ENCODE assay signal across 25 cellular contexts in the genomic region with DNA sequence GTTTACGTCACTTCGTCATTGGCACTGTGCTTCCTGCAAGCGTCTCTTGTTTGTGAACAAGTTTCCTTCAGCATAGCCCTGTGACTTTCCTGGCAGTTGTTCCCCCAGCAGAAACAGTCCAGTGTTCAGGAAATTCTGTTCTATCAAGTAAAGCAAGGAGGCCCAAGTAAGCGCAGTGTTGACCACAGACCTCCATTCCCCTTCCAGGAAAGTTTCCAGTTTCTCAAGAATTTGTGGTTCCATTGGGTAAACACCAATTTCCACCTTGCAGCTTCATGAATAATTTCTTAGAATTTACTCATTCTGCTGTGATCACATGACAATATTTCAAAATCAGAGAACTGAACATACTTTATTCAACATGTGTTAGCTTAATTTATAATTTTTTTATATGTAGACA.
"Had no signal": no experiment of that assay in that cellular context is flagged by ENCODE, and none has a peak within 500 bp of the region (broad histone marks: within the 10 kb centered on the region; RNA-seq: fewer than 3 reads in every experiment).

No MANE protein-coding gene starts in this region.

- H3K27me3 Mint-ChIP-seq: progenitor cell of endocrine pancreas had no signal

- H3K27me3 ChIP-seq: sigmoid colon, testis, tibial artery had no signal

- H3K4me1 Mint-ChIP-seq: naive B cell; neural crest cell; stimulated activated effector memory CD8-positive, alpha-beta T cell treated with anti-CD3 and anti-CD28 coated beads, Interleukin-12 subunit alpha, Interleukin-12 subunit beta, amount 100 ng/mL, for 72 hours had no signal

- H3K27ac ChIP-seq: dorsolateral prefrontal cortex, gastrocnemius medialis, neutrophil, parathyroid adenoma, sigmoid colon, testis, tibial artery had no signal

- ATAC-seq: gastrocnemius medialis; left ventricle myocardium superior; mucosa of descending colon; right cardiac atrium; stimulated activated effector memory CD8-positive, alpha-beta T cell treated with anti-CD3 and anti-CD28 coated beads, Interleukin-12 subunit alpha, Interleukin-12 subunit beta, amount 100 ng/mL, for 72 hours; stimulated activated naive CD8-positive, alpha-beta T cell treated with anti-CD3 and anti-CD28 coated beads, Interleukin-15, Interleukin-2, amounts not matched to agents 100 U/mL and 50 U/mL, for 24 hours had no signal

- H3K9me3 Mint-ChIP-seq: natural killer cell treated with Interleukin-12 subunit alpha and Interleukin-12 subunit beta and Interleukin-15 and Interleukin-18, amount 100 ng/mL, for 72 hours; stimulated activated effector memory CD8-positive, alpha-beta T cell treated with anti-CD3 and anti-CD28 coated beads, Interleukin-12 subunit alpha, Interleukin-12 subunit beta, amount 100 ng/mL, for 72 hours had no signal

- H3K4me3 Mint-ChIP-seq: mesothelial cell of epicardium; naive B cell; natural killer cell treated with Interleukin-12 subunit alpha and Interleukin-12 subunit beta and Interleukin-15 and Interleukin-18, amount 100 ng/mL, for 72 hours; neural crest cell; stimulated activated effector memory CD8-positive, alpha-beta T cell treated with anti-CD3 and anti-CD28 coated beads, Interleukin-12 subunit alpha, Interleukin-12 subunit beta, amount 100 ng/mL, for 72 hours; type B pancreatic cell had no signal

- H3K4me3 ChIP-seq: dorsolateral prefrontal cortex, gastrocnemius medialis, mucosa of descending colon, sigmoid colon, testis, tibial artery had no signal

- H3K9me3 ChIP-seq: gastrocnemius medialis, mucosa of descending colon, neutrophil, sigmoid colon, testis, tibial artery had no signal

- H3K36me3 Mint-ChIP-seq: naive B cell; natural killer cell treated with Interleukin-12 subunit alpha and Interleukin-12 subunit beta and Interleukin-15 and Interleukin-18, amount 100 ng/mL, for 72 hours; stimulated activated effector memory CD8-positive, alpha-beta T cell treated with anti-CD3 and anti-CD28 coated beads, Interleukin-12 subunit alpha, Interleukin-12 subunit beta, amount 100 ng/mL, for 72 hours had no signal

- H3K4me1 ChIP-seq: gastrocnemius medialis, parathyroid adenoma, sigmoid colon, testis, tibial artery had no signal

- H3K27ac Mint-ChIP-seq: mesothelial cell of epicardium; naive B cell; natural killer cell treated with Interleukin-12 subunit alpha and Interleukin-12 subunit beta and Interleukin-15 and Interleukin-18, amount 100 ng/mL, for 72 hours; progenitor cell of endocrine pancreas; stimulated activated effector memory CD8-positive, alpha-beta T cell treated with anti-CD3 and anti-CD28 coated beads, Interleukin-12 subunit alpha, Interleukin-12 subunit beta, amount 100 ng/mL, for 72 hours; type B pancreatic cell had no signal

- H3K36me3 ChIP-seq: gastrocnemius medialis, neutrophil, sigmoid colon, tibial artery had no signal

- DNase-seq: dorsolateral prefrontal cortex; effector CD4-positive, alpha-beta T cell; foreskin fibroblast; gastrocnemius medialis; head of caudate nucleus; left ventricle myocardium superior; mesenchymal stem cell; mucosa of descending colon; naive B cell; right cardiac atrium; sigmoid colon; stimulated activated CD4-positive, alpha-beta T cell treated with anti-CD3 and anti-CD28 coated beads, Interleukin-2, amount 100 ng/mL, for 24 hours; stimulated activated CD4-positive, alpha-beta T cell treated with anti-CD3 and anti-CD28 coated beads, Interleukin-4, amount 100 ng/mL, for 24 hours; stimulated activated naive CD8-positive, alpha-beta T cell treated with anti-CD3 and anti-CD28 coated beads, Interleukin-15, Interleukin-2, amounts not matched to agents 100 U/mL and 50 U/mL, for 24 hours; substantia nigra; testis; tibial artery had no signal
